8 cellular contexts compared by ENCODE assay signal in genomic region chr16:56357765-56358322, GRCh38.
DNase-seq lines count a peak whose midpoint lies in the region; ATAC-seq and TF ChIP-seq lines count a peak whose summit lies in the region.

No MANE protein-coding gene starts in this region.

- H3K4me3 ChIP-seq in astrocyte of the spinal cord (ENCODE audit: low read depth, low read length), result no peak overlapping the region
- no peak overlapping the region for H3K4me3 ChIP-seq in mesenchymal stem cell (ENCODE audit: insufficient read depth in 1 of 2, low read depth in 1 of 2, low read length in 2 of 2)

- H3K27me3 ChIP-seq in mesenchymal stem cell (ENCODE audit: control insufficient read depth in 1 of 2, insufficient read depth in 1 of 2, low read length in 2 of 2), result peaks cover 0 to under 1% of the 10 kb centered on the region in 2 experiments

- peak overlapping the region; percentile 59 for H2AK5ac ChIP-seq in mesenchymal stem cell (ENCODE audit: low read length, severe bottlenecking)

- H3K27ac ChIP-seq in mesenchymal stem cell (ENCODE audit: low read length, poor library complexity, severe bottlenecking), result peak overlapping the region; percentile 40

- peak overlapping the region; percentile 60 to 75 for H3K18ac ChIP-seq in mesenchymal stem cell (ENCODE audit: low read depth in 1 of 2, low read length in 2 of 2)

- H2AFZ ChIP-seq in mesenchymal stem cell (ENCODE audit: low read depth, low read length), result no peak overlapping the region

- no peaks in the 10 kb centered on the region for H3K27me3 Mint-ChIP-seq in stimulated activated naive CD8-positive, alpha-beta T cell treated with anti-CD3 and anti-CD28 coated beads, Interleukin-15, Interleukin-2, amounts not matched to agents 100 ng/mL and 50 ng/mL, for 24 hours

- peak overlapping the region; percentile 20 to 63 for H2BK12ac ChIP-seq in mesenchymal stem cell (ENCODE audit: low read length in 2 of 2)

- peak overlapping the region in 1 of 2 experiments; percentile 55 for H3K14ac ChIP-seq in mesenchymal stem cell (ENCODE audit: low read length in 2 of 2)

- TF ChIP-seq CTCF in astrocyte of the spinal cord (IDR thresholded peaks at IDR 0.05; ENCODE audit: low read depth, low read length), result peak; percentile 12

- no peak for DNase-seq in stimulated activated naive CD8-positive, alpha-beta T cell treated with anti-CD3 and anti-CD28 coated beads, Interleukin-15, Interleukin-2, amounts not matched to agents 100 U/mL and 50 U/mL, for 24 hours
- DNase-seq in astrocyte of the spinal cord (ENCODE audit: low read depth, low spot score) (no peak), mesenchymal stem cell (no peak), NCI-H1436 (lab: John Stamatoyannopoulos, UW) (no peak), GF-D8 (lab: John Stamatoyannopoulos, UW) (no peak)
- DNase-seq in stimulated activated CD8-positive, alpha-beta memory T cell treated with anti-CD3 and anti-CD28 coated beads, Interleukin-4, amount 100 ng/mL, for 48 hours, result no peak

- peaks cover 15% of the 10 kb centered on the region for H3K36me3 Mint-ChIP-seq in stimulated activated naive CD8-positive, alpha-beta T cell treated with anti-CD3 and anti-CD28 coated beads, Interleukin-15, Interleukin-2, amounts not matched to agents 100 ng/mL and 50 ng/mL, for 24 hours (ENCODE audit: low read depth)

- 90% methylated on average over 13 of the region's 13 CpGs for WGBS in mesenchymal stem cell

- H2BK5ac ChIP-seq in mesenchymal stem cell (ENCODE audit: low read depth, low read length, poor library complexity, severe bottlenecking), result no peak overlapping the region

- no peak overlapping the region for H3K4me2 ChIP-seq in mesenchymal stem cell (ENCODE audit: low read length, poor library complexity, severe bottlenecking)

- H4K91ac ChIP-seq in mesenchymal stem cell (ENCODE audit: low read length), result peak overlapping the region; percentile 83

- no peak for ATAC-seq in stimulated activated naive CD8-positive, alpha-beta T cell treated with anti-CD3 and anti-CD28 coated beads, Interleukin-15, Interleukin-2, amounts not matched to agents 100 U/mL and 50 U/mL, for 24 hours
- no peak for ATAC-seq in HG03521 (IDR thresholded peaks at IDR 0.05; ENCODE audit: unreplicated experiment)

- H2BK120ac ChIP-seq in mesenchymal stem cell (ENCODE audit: low read depth, low read length), result peak overlapping the region; percentile 71

- peak overlapping the region; percentile 30 to 82 for H3K4ac ChIP-seq in mesenchymal stem cell (ENCODE audit: low read depth in 1 of 2, low read length in 2 of 2)

- H3K9me3 ChIP-seq in mesenchymal stem cell (ENCODE audit: control insufficient read depth, low read length), result no peaks in the 10 kb centered on the region

- in situ Hi-C loops in astrocyte of the spinal cord (cut with HindIII; ENCODE audit: low sequenced_read_pairs), result no loop called here

- no peak overlapping the region for H3K23ac ChIP-seq in mesenchymal stem cell (ENCODE audit: low read length in 2 of 2)

- H3K9ac ChIP-seq in mesenchymal stem cell (ENCODE audit: low read length), result peak overlapping the region; percentile 95

- H3K27ac Mint-ChIP-seq in stimulated activated naive CD8-positive, alpha-beta T cell treated with anti-CD3 and anti-CD28 coated beads, Interleukin-15, Interleukin-2, amounts not matched to agents 100 ng/mL and 50 ng/mL, for 24 hours, result peak overlapping the region; percentile 96

- H2BK15ac ChIP-seq in mesenchymal stem cell (ENCODE audit: low read depth, poor library complexity, severe bottlenecking), result peak overlapping the region; percentile 86

- no peaks in the 10 kb centered on the region for H3K9me3 Mint-ChIP-seq in stimulated activated naive CD8-positive, alpha-beta T cell treated with anti-CD3 and anti-CD28 coated beads, Interleukin-15, Interleukin-2, amounts not matched to agents 100 ng/mL and 50 ng/mL, for 24 hours

- H3K4me1 Mint-ChIP-seq in stimulated activated naive CD8-positive, alpha-beta T cell treated with anti-CD3 and anti-CD28 coated beads, Interleukin-15, Interleukin-2, amounts not matched to agents 100 ng/mL and 50 ng/mL, for 24 hours (ENCODE audit: low read depth), result peaks cover 42% of the 10 kb centered on the region

- peaks cover 3% of the 10 kb centered on the region for H3K79me1 ChIP-seq in mesenchymal stem cell (replicated peaks; ENCODE audit: low read length, poor library complexity, severe bottlenecking)

- H4K8ac ChIP-seq in mesenchymal stem cell (ENCODE audit: low read length), result peak overlapping the region; percentile 95

- H3K36me3 ChIP-seq in mesenchymal stem cell (ENCODE audit: control insufficient read depth in 1 of 2, insufficient read depth in 2 of 2, low read depth in 1 of 2, low read length in 2 of 2), result peaks cover 20 to 27% of the 10 kb centered on the region in 2 experiments

- no peak overlapping the region for H3K4me3 Mint-ChIP-seq in stimulated activated naive CD8-positive, alpha-beta T cell treated with anti-CD3 and anti-CD28 coated beads, Interleukin-15, Interleukin-2, amounts not matched to agents 100 ng/mL and 50 ng/mL, for 24 hours

- peaks cover 12% of the 10 kb centered on the region for H3K4me1 ChIP-seq in mesenchymal stem cell (ENCODE audit: control insufficient read depth, insufficient read depth, low read depth, low read length)
